In the genomic region with DNA sequence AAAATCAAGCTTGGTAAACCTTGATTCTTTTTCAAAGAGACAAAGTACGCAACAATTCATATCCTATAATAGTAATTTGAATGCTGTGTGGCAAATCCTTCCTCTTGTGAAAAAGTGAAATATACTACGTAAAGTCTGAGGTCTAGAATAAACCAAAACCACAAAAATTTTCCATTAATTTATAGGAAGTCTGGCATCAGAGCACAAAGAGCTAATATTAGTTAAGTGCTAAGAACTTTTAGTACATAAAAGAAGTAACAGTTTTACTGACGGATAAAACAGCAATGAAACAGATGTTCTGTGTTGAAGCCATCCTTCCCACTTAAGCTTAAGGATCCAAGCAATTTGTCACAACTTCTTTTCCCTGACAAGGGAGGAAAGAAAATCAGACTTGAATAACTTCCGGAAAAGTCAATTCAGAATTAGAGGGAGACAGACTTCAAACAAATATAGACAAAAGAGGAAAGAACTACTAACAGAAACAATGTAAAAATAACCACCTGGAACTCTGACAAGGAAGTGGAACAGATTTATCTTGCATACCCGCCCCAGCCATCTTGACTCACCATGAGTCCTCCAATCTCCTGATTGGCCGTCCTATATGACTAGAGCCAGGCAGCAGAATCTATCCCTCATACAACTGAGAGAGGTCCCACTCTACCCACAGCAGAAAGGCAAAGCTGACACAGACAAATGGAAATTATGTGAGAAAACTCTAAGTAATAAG, we compare ENCODE assay signal across 10 cellular contexts. TPM values are rescaled to one million over a fixed set of nuclear protein-coding genes. Genes with fewer than 3 reads are reported as not detected.
DNase-seq lines count a peak whose midpoint lies in the region; ATAC-seq and TF ChIP-seq lines count a peak whose summit lies in the region.
"Had no signal": no experiment of that assay in that cellular context is flagged by ENCODE, and none has a peak within 500 bp of the region (broad histone marks: within the 10 kb centered on the region; RNA-seq: fewer than 3 reads in every experiment).

No MANE protein-coding gene starts in this region.

- H3K4me3 Mint-ChIP-seq in T-helper 17 cell (no peak overlapping the region), type B pancreatic cell (no peak overlapping the region)

- H3K27ac Mint-ChIP-seq in T-helper 17 cell (peak overlapping the region; percentile 86), type B pancreatic cell (peak overlapping the region; percentile 82)

- H3K4me1 Mint-ChIP-seq in T-helper 17 cell (peaks cover 34% of the 10 kb centered on the region), type B pancreatic cell (ENCODE audit: unreplicated experiment) (peaks cover 14% of the 10 kb centered on the region)

- peak overlapping the region in 8 of 12 donors; percentile 7 to 67 (median 27) for H3K27ac ChIP-seq in heart left ventricle
- H3K27ac ChIP-seq in right cardiac atrium (ENCODE audit: low read length), result no peak overlapping the region

- no peaks in the 10 kb centered on the region for H3K9me3 Mint-ChIP-seq in type B pancreatic cell

- in situ Hi-C loops in KBM-7 (cut with MboI; ENCODE audit: low pct_unique_long_range_greater_than_20kb, low sequenced_read_pairs), result no loop called here

- H3K9me3 ChIP-seq in heart left ventricle (no peaks in the 10 kb centered on the region), T-helper 17 cell (ENCODE audit: control insufficient read depth, low read length, poor library complexity, severe bottlenecking) (no peaks in the 10 kb centered on the region), right cardiac atrium (ENCODE audit: control insufficient read depth, low read length) (no peaks in the 10 kb centered on the region)

- H3K36me3 Mint-ChIP-seq in T-helper 17 cell (ENCODE audit: low read depth) (peaks cover 18% of the 10 kb centered on the region), type B pancreatic cell (peaks cover 46% of the 10 kb centered on the region)

- TF ChIP-seq POLR2A in heart left ventricle (IDR thresholded peaks at IDR 0.05), result no peak

- H3K27me3 Mint-ChIP-seq in T-helper 17 cell, result no peaks in the 10 kb centered on the region
- H3K27me3 Mint-ChIP-seq in type B pancreatic cell, result no peaks in the 10 kb centered on the region

- whole genome bisulfite sequencing in heart left ventricle, 4 donors, result 51 to 59% (median 53%) methylated on average over 6 of the region's 6 CpGs
- 56% methylated on average over 6 of the region's 6 CpGs for WGBS in right cardiac atrium

- ATAC-seq in heart left ventricle (peak; percentile 37 to 75 (median 68)), Right ventricle myocardium inferior (no peak), T-helper 17 cell (no peak), right cardiac atrium (peak; percentile 55 to 78), HG02938 (IDR thresholded peaks at IDR 0.05; ENCODE audit: unreplicated experiment) (no peak)

- peaks cover 0 to 93% (median 40%) of the 10 kb centered on the region in 12 donors for H3K4me1 ChIP-seq in heart left ventricle
- peaks cover 6% of the 10 kb centered on the region for H3K4me1 ChIP-seq in right cardiac atrium (ENCODE audit: control insufficient read depth, insufficient read depth, low read length)

- H3K36me3 ChIP-seq in heart left ventricle, result peaks cover 0 to 93% (median 69%) of the 10 kb centered on the region in 9 donors

- TF ChIP-seq CTCF in heart left ventricle (IDR thresholded peaks at IDR 0.05) (no peak), type B pancreatic cell (conservative IDR thresholded peaks at IDR 0.05) (no peak)

- intact Hi-C loops in heart left ventricle (cut with DNase I) (no loop called here), Right ventricle myocardium inferior (cut with DNase I) (no loop called here), right cardiac atrium (cut with DNase I) (no loop called here)

- H3K27me3 ChIP-seq in heart left ventricle (no peaks in the 10 kb centered on the region), right cardiac atrium (ENCODE audit: control insufficient read depth, insufficient read depth) (no peaks in the 10 kb centered on the region)

- no peak overlapping the region for H3K4me3 ChIP-seq in heart left ventricle
- no peak overlapping the region for H3K4me3 ChIP-seq in right cardiac atrium (ENCODE audit: low read length)

- DNase-seq in heart left ventricle (peak in 1 of 5 donors; percentile 45), Right ventricle myocardium inferior (ENCODE audit: missing footprints) (no peak), T-helper 17 cell (no peak), right cardiac atrium (no peak), type B pancreatic cell (ENCODE audit: extremely low spot score, unreplicated experiment) (no peak), GOT3 (lab: John Stamatoyannopoulos, UW) (no peak), KBM-7 (no peak)
- DNase-seq: DND-41 had no signal

RNA-seq across cellular contexts. Expression of gene RHEB, which starts 34.5 kb away (rescaled TPM):
- total RNA-seq in heart left ventricle, result 100 to 1,000 TPM in 6 of 9 donors, 10 to 100 TPM in 3; 81.4 to 155 (median 106) TPM
- polyA plus RNA-seq in heart left ventricle, result 100 to 1,000 TPM in 1 of 2 donors, 10 to 100 TPM in 1; 90.1 to 153 TPM
- 135 TPM for total RNA-seq in Right ventricle myocardium inferior
- 10 to 100 TPM; 62.5 to 71.1 TPM for total RNA-seq in T-helper 17 cell
- 100 to 1,000 TPM; 115 to 217 (median 124) TPM for total RNA-seq in right cardiac atrium
- polyA plus RNA-seq in right cardiac atrium, result 135 TPM
- total RNA-seq in type B pancreatic cell (ENCODE audit: low replicate concordance), result 79.2 and 81.0 TPM in 2 replicates

RNA-seq across cellular contexts. Expression of gene CRYGN, which starts 45.2 kb away (rescaled TPM):
- total RNA-seq in heart left ventricle, result under 1 TPM in 1 of 9 donors, not detected in 8; 0.52 TPM
- under 1 TPM in 1 of 2 donors, not detected in 1; 0.50 TPM for polyA plus RNA-seq in heart left ventricle
- total RNA-seq in Right ventricle myocardium inferior, result not detected
- total RNA-seq in T-helper 17 cell, result under 1 TPM in 1 of 2 donors, not detected in 1; 0.99 TPM
- under 1 TPM in 1 of 4 donors, not detected in 3; 0.11 TPM for total RNA-seq in right cardiac atrium
- 0.07 TPM for polyA plus RNA-seq in right cardiac atrium
- 0.67 and 1.3 TPM in 2 replicates for total RNA-seq in type B pancreatic cell (ENCODE audit: low replicate concordance)
- total RNA-seq: T-helper 1 cell treated with Interleukin-12 subunit alpha and Interleukin-12 subunit beta and Interleukin-4 antibody, amounts not matched to agents 30 ng/mL and 1 ng/mL, for 36 hours had no signal

Comparison
In these comparisons a context has a peak if more than half of its experiments do, and no peak if none do; other contexts are left out.
1. ATAC-seq: peak in heart left ventricle (4 of 4) and right cardiac atrium (2 of 2); none in Right ventricle myocardium inferior (single experiment), T-helper 17 cell (single experiment) and HG02938 (single experiment).